8 cellular contexts compared by ENCODE assay signal in the genomic region with DNA sequence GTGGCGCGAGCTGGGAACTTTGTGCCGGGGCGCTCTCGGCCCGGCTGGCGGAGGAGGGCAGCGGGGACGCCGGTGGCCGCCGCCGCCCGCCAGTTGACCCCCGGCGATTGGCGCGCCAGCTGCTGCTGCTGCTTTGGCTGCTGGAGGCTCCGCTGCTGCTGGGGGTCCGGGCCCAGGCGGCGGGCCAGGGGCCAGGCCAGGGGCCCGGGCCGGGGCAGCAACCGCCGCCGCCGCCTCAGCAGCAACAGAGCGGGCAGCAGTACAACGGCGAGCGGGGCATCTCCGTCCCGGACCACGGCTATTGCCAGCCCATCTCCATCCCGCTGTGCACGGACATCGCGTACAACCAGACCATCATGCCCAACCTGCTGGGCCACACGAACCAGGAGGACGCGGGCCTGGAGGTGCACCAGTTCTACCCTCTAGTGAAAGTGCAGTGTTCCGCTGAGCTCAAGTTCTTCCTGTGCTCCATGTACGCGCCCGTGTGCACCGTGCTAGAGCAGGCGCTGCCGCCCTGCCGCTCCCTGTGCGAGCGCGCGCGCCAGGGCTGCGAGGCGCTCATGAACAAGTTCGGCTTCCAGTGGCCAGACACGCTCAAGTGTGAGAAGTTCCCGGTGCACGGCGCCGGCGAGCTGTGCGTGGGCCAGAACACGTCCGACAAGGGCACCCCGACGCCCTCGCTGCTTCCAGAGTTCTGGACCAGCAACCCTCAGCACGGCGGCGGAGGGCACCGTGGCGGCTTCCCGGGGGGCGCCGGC. TPM values are rescaled to one million over a fixed set of nuclear protein-coding genes. Genes with fewer than 3 reads are reported as not detected.
DNase-seq lines count a peak whose midpoint lies in the region; ATAC-seq, FAIRE-seq and TF ChIP-seq lines count a peak whose summit lies in the region.

No MANE protein-coding gene starts in this region.

- H3K27me3 ChIP-seq in A673 (replicated peaks; ENCODE audit: insufficient read depth, low read depth, low read length, poor library complexity) (no peaks in the 10 kb centered on the region), WERI-Rb-1 (ENCODE audit: insufficient read depth, low read depth, severe bottlenecking) (no peaks in the 10 kb centered on the region)
- H3K27me3 ChIP-seq in naive thymus-derived CD4-positive, alpha-beta T cell (ENCODE audit: control insufficient read depth in 2 of 2, insufficient read depth in 2 of 2, low read length in 2 of 2): no peaks in the 10 kb centered on the region

- H3K9me3 Mint-ChIP-seq in naive thymus-derived CD4-positive, alpha-beta T cell: no peaks in the 10 kb centered on the region

- peak overlapping the region; percentile 92 for H3K4me3 ChIP-seq in A673 (ENCODE audit: low read depth, low read length, poor library complexity, severe bottlenecking)
- H3K4me3 ChIP-seq in WERI-Rb-1 (ENCODE audit: low read depth, low read length): peak overlapping the region; percentile 90
- peak overlapping the region; percentile 39 for H3K4me3 ChIP-seq in naive thymus-derived CD4-positive, alpha-beta T cell (ENCODE audit: low read length)

- peaks cover 0 to 26% (median 12%) of the 10 kb centered on the region in 7 donors for H3K4me1 Mint-ChIP-seq in naive thymus-derived CD4-positive, alpha-beta T cell

- H3K36me3 ChIP-seq in A673 (ENCODE audit: insufficient read depth, low read length, poor library complexity, severe bottlenecking): peaks cover 36% of the 10 kb centered on the region
- H3K36me3 ChIP-seq in WERI-Rb-1: no peaks in the 10 kb centered on the region; the same call in 1 of the 2 replicates
- no peaks in the 10 kb centered on the region for H3K36me3 ChIP-seq in naive thymus-derived CD4-positive, alpha-beta T cell (ENCODE audit: control insufficient read depth in 2 of 3, insufficient read depth in 3 of 3, low read length in 3 of 3)

- peaks cover 29% of the 10 kb centered on the region for H3K4me1 ChIP-seq in A673 (ENCODE audit: insufficient read depth, low read length, poor library complexity, severe bottlenecking)
- peaks cover 0 to 9% of the 10 kb centered on the region in 2 donors for H3K4me1 ChIP-seq in naive thymus-derived CD4-positive, alpha-beta T cell (ENCODE audit: control insufficient read depth in 2 of 2, insufficient read depth in 2 of 2, low read length in 2 of 2)

- CTCF ChIA-PET in A673 (lab: Charles Lee): interaction anchor here (1.0 to 1.1 kb wide), 2 partner anchors 60 to 176 kb away, joined by 4 read pairs; no protein-coding TSS in a partner anchor
- CTCF ChIA-PET in naive thymus-derived CD4-positive, alpha-beta T cell (lab: Charles Lee): no interaction called here

- H3K27ac ChIP-seq in A673 (ENCODE audit: low read depth, low read length, poor library complexity, severe bottlenecking) (peak overlapping the region; percentile 97), WERI-Rb-1 (peak overlapping the region; percentile 86)
- H3K27ac ChIP-seq in naive thymus-derived CD4-positive, alpha-beta T cell (ENCODE audit: low read depth, low read length): no peak overlapping the region

- peak; percentile 88 for DNase-seq in A673 (ENCODE audit: low spot score)
- DNase-seq in GM12892 (ENCODE audit: insufficient read length): peak; percentile 34
- peak; percentile 27 for DNase-seq in NCI-H128 (lab: John Stamatoyannopoulos, UW; ENCODE audit: unreplicated experiment)
- peak; percentile 35 for DNase-seq in WERI-Rb-1
- DNase-seq in fibroblast of peridontal ligament (ENCODE audit: extremely low read depth): peak; percentile 63
- peak in 6 of 9 donors; percentile 15 to 40 (median 30) for DNase-seq in naive thymus-derived CD4-positive, alpha-beta T cell
- no peak for DNase-seq in activated effector memory CD4-positive, alpha-beta T cell treated with anti-CD3 and anti-CD28 coated beads, Interleukin-2, amount 50 U/mL, for 16 hours

- no peaks in the 10 kb centered on the region for H3K36me3 Mint-ChIP-seq in naive thymus-derived CD4-positive, alpha-beta T cell

- intact Hi-C loops in A673 (cut with micrococcal nuclease; ENCODE audit: unreplicated experiment): loop anchor here (2.0 to 5.0 kb wide), 5 partner anchors 157 to 602 kb away; no protein-coding TSS in a partner anchor
- intact Hi-C loops in naive thymus-derived CD4-positive, alpha-beta T cell (cut with micrococcal nuclease): loop anchor here (1.0 to 10.0 kb wide), 5 partner anchors 180 to 1182 kb away; a partner anchor contains a TSS

- no peak for FAIRE-seq in GM12892 (lab: Jason Lieb, UNC)

- POLR2A ChIA-PET in A673 (lab: Charles Lee; ENCODE audit: low non-redundant PET): no interaction called here
- POLR2A ChIA-PET in naive thymus-derived CD4-positive, alpha-beta T cell (lab: Charles Lee): no interaction called here

- H3K27ac Mint-ChIP-seq in naive thymus-derived CD4-positive, alpha-beta T cell: peak overlapping the region in 2 of 9 donors; percentile 23 to 75

- peak; percentile 26 for ATAC-seq in HG02763 (IDR thresholded peaks at IDR 0.05; ENCODE audit: unreplicated experiment)
- peak; percentile 40 for ATAC-seq in naive thymus-derived CD4-positive, alpha-beta T cell

- peak overlapping the region; percentile 84 to 96 (median 92) for H3K4me3 Mint-ChIP-seq in naive thymus-derived CD4-positive, alpha-beta T cell

- H3K9me3 ChIP-seq in A673 (ENCODE audit: low read depth, low read length, poor library complexity, severe bottlenecking) (no peaks in the 10 kb centered on the region), WERI-Rb-1 (ENCODE audit: severe bottlenecking) (no peaks in the 10 kb centered on the region)
- H3K9me3 ChIP-seq in naive thymus-derived CD4-positive, alpha-beta T cell (ENCODE audit: control insufficient read depth in 2 of 3, low read length in 3 of 3): no peaks in the 10 kb centered on the region

- TF ChIP-seq POLR2A in GM12892 (IDR thresholded peaks at IDR 0.05; ENCODE audit: low read depth, low read length): no peak

- peaks cover 16 to 56% (median 37%) of the 10 kb centered on the region in 5 donors for H3K27me3 Mint-ChIP-seq in naive thymus-derived CD4-positive, alpha-beta T cell

- TF ChIP-seq CTCF in A673 (conservative IDR thresholded peaks at IDR 0.05; ENCODE audit: low read depth, low read length): no peak
- no peak for TF ChIP-seq CTCF in WERI-Rb-1 (IDR thresholded peaks at IDR 0.05; ENCODE audit: low read depth, low read length)

- no TSS peak for BruUV-seq in A673 (replicated peaks; lab: Mats Ljungman, UMichigan)

RNA-seq across cellular contexts. Expression of a gene that starts 0.9 kb away (rescaled TPM):
- 47.6 and 49.9 TPM in 2 replicates for total RNA-seq in A673 (2021)
- polyA plus RNA-seq in GM12892 (2012; ENCODE audit: missing spikeins): 0.13 TPM
- total RNA-seq in naive thymus-derived CD4-positive, alpha-beta T cell: 1 to 10 TPM in 1 of 5 experiments, under 1 TPM in 4; 0.24 to 3.4 (median 0.64) TPM
- polyA plus RNA-seq in naive thymus-derived CD4-positive, alpha-beta T cell: 1 to 10 TPM in 1 of 2 donors, under 1 TPM in 1; 0.60 to 1.3 TPM

Comparison
In these comparisons a context has a peak if more than half of its experiments do, and no peak if none do; other contexts are left out.
1. H3K4me3 ChIP-seq: peak in every context shown above with its lines; median percentile 92 in A673; 90 in WERI-Rb-1; 39 in naive thymus-derived CD4-positive, alpha-beta T cell.
2. RNA of a gene that starts 0.9 kb away (total RNA-seq): 47.6 to 49.9 TPM in A673; 0.24 to 3.4 TPM in naive thymus-derived CD4-positive, alpha-beta T cell; every median in the first group is over 10 times any median in the second.